28 cellular contexts compared by ENCODE assay signal in the genomic region with DNA sequence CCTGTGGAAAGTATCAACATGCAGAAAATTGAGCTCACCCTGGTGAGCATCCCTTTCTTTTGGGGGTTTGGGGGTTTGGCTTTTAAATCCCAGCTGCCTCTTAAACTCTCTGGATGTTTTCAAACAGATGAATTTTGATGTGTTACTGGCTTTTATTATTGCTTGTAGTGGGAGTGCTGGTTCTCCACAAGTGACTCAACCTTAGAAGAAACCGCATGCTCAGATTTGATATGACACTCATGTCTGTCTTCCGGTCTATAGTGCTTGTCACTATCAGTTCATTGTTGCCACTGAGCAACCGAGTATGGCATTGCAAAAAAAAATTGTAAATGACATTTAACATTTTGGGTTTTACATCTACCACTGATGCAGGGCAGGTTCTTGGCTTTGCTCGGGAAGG.
"Had no signal": no experiment of that assay in that cellular context is flagged by ENCODE, and none has a peak within 500 bp of the region (broad histone marks: within the 10 kb centered on the region; RNA-seq: fewer than 3 reads in every experiment).

No MANE protein-coding gene starts in this region.

- H3K9me3 Mint-ChIP-seq: activated naive CD4-positive, alpha-beta T cell treated with anti-CD3 and anti-CD28 coated beads, Interleukin-2, amount 50 U/mL, for 72 hours; activated naive CD8-positive, alpha-beta T cell treated with anti-CD3 and anti-CD28 coated beads, Interleukin-2, amount 10 ng/mL, durations not matched to agents 7 days and 5 days; activated T-cell treated with anti-CD3 and anti-CD28 coated beads, Interleukin-2, amount 50 U/mL, for 24 hours had no signal

- H3K36me3 Mint-ChIP-seq: activated naive CD4-positive, alpha-beta T cell treated with anti-CD3 and anti-CD28 coated beads, Interleukin-2, amount 10 ng/mL, durations not matched to agents 7 days and 5 days; activated naive CD4-positive, alpha-beta T cell treated with anti-CD3 and anti-CD28 coated beads, Interleukin-2, amount 50 U/mL, for 72 hours; activated naive CD8-positive, alpha-beta T cell treated with anti-CD3 and anti-CD28 coated beads, Interleukin-2, amount 10 ng/mL, durations not matched to agents 7 days and 5 days; brain had no signal

- H3K27me3 Mint-ChIP-seq: activated CD4-positive, alpha-beta memory T cell treated with anti-CD3 and anti-CD28 coated beads, Interleukin-2, amount 10 ng/mL, durations not matched to agents 7 days and 5 days; activated naive CD4-positive, alpha-beta T cell treated with anti-CD3 and anti-CD28 coated beads, Interleukin-2, amount 10 ng/mL, durations not matched to agents 7 days and 5 days had no signal

- H3K27ac Mint-ChIP-seq: activated CD4-positive, alpha-beta memory T cell treated with anti-CD3 and anti-CD28 coated beads, Interleukin-2, amount 10 ng/mL, durations not matched to agents 7 days and 5 days; activated CD4-positive, alpha-beta T cell treated with anti-CD3 and anti-CD28 coated beads for 36 hours; activated CD4-positive, alpha-beta T cell treated with anti-CD3 and anti-CD28 coated beads, Interleukin-2, amount 10 ng/mL, durations not matched to agents 24 days and 14 days; activated naive CD4-positive, alpha-beta T cell treated with anti-CD3 and anti-CD28 coated beads, Interleukin-2, amount 10 ng/mL, durations not matched to agents 7 days and 5 days; activated naive CD4-positive, alpha-beta T cell treated with anti-CD3 and anti-CD28 coated beads, Interleukin-2, amount 50 U/mL, for 72 hours; activated naive CD8-positive, alpha-beta T cell treated with anti-CD3 and anti-CD28 coated beads, Interleukin-2, amount 10 ng/mL, durations not matched to agents 7 days and 5 days; activated T-cell treated with anti-CD3 and anti-CD28 coated beads, Interleukin-2, amount 50 U/mL, for 24 hours; activated T-cell treated with anti-CD3 and anti-CD28 coated beads, Interleukin-2, amount 50 U/mL, for 72 hours; brain had no signal

- H3K4me3 Mint-ChIP-seq: activated CD4-positive, alpha-beta memory T cell treated with anti-CD3 and anti-CD28 coated beads, Interleukin-2, amount 10 ng/mL, durations not matched to agents 7 days and 5 days; activated CD4-positive, alpha-beta T cell treated with anti-CD3 and anti-CD28 coated beads for 36 hours; activated CD4-positive, alpha-beta T cell treated with anti-CD3 and anti-CD28 coated beads, Interleukin-2, amount 10 ng/mL, durations not matched to agents 24 days and 14 days; activated naive CD4-positive, alpha-beta T cell treated with anti-CD3 and anti-CD28 coated beads, Interleukin-2, amount 10 ng/mL, durations not matched to agents 7 days and 5 days; activated naive CD8-positive, alpha-beta T cell treated with anti-CD3 and anti-CD28 coated beads, Interleukin-2, amount 10 ng/mL, durations not matched to agents 7 days and 5 days; activated T-cell treated with anti-CD3 and anti-CD28 coated beads, Interleukin-2, amount 50 U/mL, for 24 hours; activated T-cell treated with anti-CD3 and anti-CD28 coated beads, Interleukin-2, amount 50 U/mL, for 72 hours; brain had no signal

- H3K4me1 ChIP-seq: ascending aorta, breast epithelium, colonic mucosa, esophagus squamous epithelium, gastroesophageal sphincter, heart right ventricle had no signal

- DNase-seq: activated CD4-positive, alpha-beta memory T cell treated with anti-CD3 and anti-CD28 coated beads, Interleukin-2, amount 10 ng/mL, durations not matched to agents 7 days and 5 days; activated CD4-positive, alpha-beta T cell treated with anti-CD3 and anti-CD28 coated beads for 36 hours; activated CD4-positive, alpha-beta T cell treated with anti-CD3 and anti-CD28 coated beads, Interleukin-2, amount 10 ng/mL, durations not matched to agents 24 days and 14 days; activated CD4-positive, CD25-positive, alpha-beta regulatory T cell; activated CD4-positive, CD25-positive, alpha-beta regulatory T cell treated with anti-CD3 and anti-CD28 coated beads, Interleukin-2, amount 50 U/mL, for 72 hours; activated CD8-positive, alpha-beta memory T cell treated with anti-CD3 and anti-CD28 coated beads, Interleukin-2, amount 50 U/mL, for 48 hours; activated gamma-delta T cell; activated naive CD4-positive, alpha-beta T cell; activated naive CD4-positive, alpha-beta T cell treated with anti-CD3 and anti-CD28 coated beads, Interleukin-2, amount 10 ng/mL, durations not matched to agents 7 days and 5 days; activated naive CD8-positive, alpha-beta T cell treated with anti-CD3 and anti-CD28 coated beads, Interleukin-2, amount 10 ng/mL, durations not matched to agents 7 days and 5 days; activated T-cell treated with anti-CD3 and anti-CD28 coated beads for 4 hours; activated T-cell treated with anti-CD3 and anti-CD28 coated beads, Interleukin-2, amount 50 U/mL, for 24 hours; activated T-cell treated with anti-CD3 and anti-CD28 coated beads, Interleukin-2, amount 50 U/mL, for 72 hours; central memory CD4-positive, alpha-beta T cell; cerebellar nuclear complex; colonic mucosa; effector CD8-positive, alpha-beta T cell; esophagus squamous epithelium; foreskin melanocyte; heart right ventricle had no signal

- H3K4me1 Mint-ChIP-seq: activated CD4-positive, alpha-beta memory T cell treated with anti-CD3 and anti-CD28 coated beads, Interleukin-2, amount 10 ng/mL, durations not matched to agents 7 days and 5 days; activated CD4-positive, alpha-beta T cell treated with anti-CD3 and anti-CD28 coated beads for 36 hours; activated CD4-positive, alpha-beta T cell treated with anti-CD3 and anti-CD28 coated beads, Interleukin-2, amount 10 ng/mL, durations not matched to agents 24 days and 14 days; activated naive CD4-positive, alpha-beta T cell treated with anti-CD3 and anti-CD28 coated beads, Interleukin-2, amount 10 ng/mL, durations not matched to agents 7 days and 5 days; activated naive CD8-positive, alpha-beta T cell treated with anti-CD3 and anti-CD28 coated beads, Interleukin-2, amount 10 ng/mL, durations not matched to agents 7 days and 5 days; brain had no signal

- H3K4me3 ChIP-seq: ascending aorta, breast epithelium, cardiac muscle cell, colonic mucosa, esophagus squamous epithelium, gastroesophageal sphincter, heart right ventricle, hepatocyte had no signal

- H3K36me3 ChIP-seq: ascending aorta, breast epithelium, cardiac muscle cell, colonic mucosa, esophagus squamous epithelium, gastroesophageal sphincter, heart right ventricle had no signal

- H3K9me3 ChIP-seq: ascending aorta, colonic mucosa had no signal

- H3K27ac ChIP-seq: ascending aorta, breast epithelium, cardiac muscle cell, colonic mucosa, epithelial cell of prostate, esophagus squamous epithelium, gastroesophageal sphincter, heart right ventricle, hepatocyte had no signal

- H3K27me3 ChIP-seq: ascending aorta, breast epithelium, cardiac muscle cell, colonic mucosa, esophagus squamous epithelium, gastroesophageal sphincter, hepatocyte had no signal
